ENCODE assay signal across 1 cellular context in the genomic region with DNA sequence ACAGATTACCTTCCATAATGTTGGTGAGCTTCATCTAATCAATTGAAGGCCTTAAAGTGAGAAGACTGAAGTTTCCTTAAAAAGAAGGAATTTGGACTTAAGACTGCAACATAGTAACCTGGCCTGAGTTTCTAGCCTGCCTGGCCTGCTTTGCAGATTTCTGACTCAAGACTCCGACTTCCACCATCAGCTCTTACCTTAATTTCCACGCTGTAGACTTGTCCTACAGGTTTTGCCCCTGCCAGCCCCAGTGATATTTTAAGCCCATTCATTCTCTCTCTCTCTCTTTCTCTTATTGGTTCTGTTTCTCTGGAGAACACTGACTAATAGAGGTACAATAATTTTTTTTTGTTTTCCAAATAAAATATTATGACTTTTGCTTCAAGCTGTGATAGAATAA.
TF ChIP-seq lines count a peak whose summit lies in the region.

No MANE protein-coding gene starts in this region.

TF ChIP-seq in H1, 55 proteins besides CTCF, POLR2A, EP300 and RAD21 (continued from another document):
- TF ChIP-seq KDM4A (IDR thresholded peaks at IDR 0.05; ENCODE audit: low read depth, low read length, severe bottlenecking): no peak
- no peak for TF ChIP-seq SP2 (IDR thresholded peaks at IDR 0.05; ENCODE audit: low read length)
- no peak for TF ChIP-seq SRF (IDR thresholded peaks at IDR 0.05; ENCODE audit: low read depth, low read length)
- TF ChIP-seq NANOG (IDR thresholded peaks at IDR 0.05; ENCODE audit: insufficient read depth, low read depth, low read length, poor library complexity, severe bottlenecking): no peak
- no peak for TF ChIP-seq YY1 (IDR thresholded peaks at IDR 0.05; ENCODE audit: low read depth, low read length)
- no peak for TF ChIP-seq E2F6 (IDR thresholded peaks at IDR 0.05)
- TF ChIP-seq CTBP2 (IDR thresholded peaks at IDR 0.05; ENCODE audit: borderline replicate concordance, insufficient read depth, insufficient read length, low read length): no peak
- TF ChIP-seq SIN3A (conservative IDR thresholded peaks at IDR 0.05 in 1 of 2, IDR thresholded peaks at IDR 0.05 in 1 of 2; ENCODE audit: low read depth in 1 of 2, low read length in 2 of 2): no peak
- TF ChIP-seq SIRT6 (IDR thresholded peaks at IDR 0.05; ENCODE audit: low read length): no peak
- no peak for TF ChIP-seq MAFK (IDR thresholded peaks at IDR 0.05; ENCODE audit: low read depth, low read length)
- no peak for TF ChIP-seq KDM5A (IDR thresholded peaks at IDR 0.05; ENCODE audit: low read length)
